8 cellular contexts compared by ENCODE assay signal in the genomic region with DNA sequence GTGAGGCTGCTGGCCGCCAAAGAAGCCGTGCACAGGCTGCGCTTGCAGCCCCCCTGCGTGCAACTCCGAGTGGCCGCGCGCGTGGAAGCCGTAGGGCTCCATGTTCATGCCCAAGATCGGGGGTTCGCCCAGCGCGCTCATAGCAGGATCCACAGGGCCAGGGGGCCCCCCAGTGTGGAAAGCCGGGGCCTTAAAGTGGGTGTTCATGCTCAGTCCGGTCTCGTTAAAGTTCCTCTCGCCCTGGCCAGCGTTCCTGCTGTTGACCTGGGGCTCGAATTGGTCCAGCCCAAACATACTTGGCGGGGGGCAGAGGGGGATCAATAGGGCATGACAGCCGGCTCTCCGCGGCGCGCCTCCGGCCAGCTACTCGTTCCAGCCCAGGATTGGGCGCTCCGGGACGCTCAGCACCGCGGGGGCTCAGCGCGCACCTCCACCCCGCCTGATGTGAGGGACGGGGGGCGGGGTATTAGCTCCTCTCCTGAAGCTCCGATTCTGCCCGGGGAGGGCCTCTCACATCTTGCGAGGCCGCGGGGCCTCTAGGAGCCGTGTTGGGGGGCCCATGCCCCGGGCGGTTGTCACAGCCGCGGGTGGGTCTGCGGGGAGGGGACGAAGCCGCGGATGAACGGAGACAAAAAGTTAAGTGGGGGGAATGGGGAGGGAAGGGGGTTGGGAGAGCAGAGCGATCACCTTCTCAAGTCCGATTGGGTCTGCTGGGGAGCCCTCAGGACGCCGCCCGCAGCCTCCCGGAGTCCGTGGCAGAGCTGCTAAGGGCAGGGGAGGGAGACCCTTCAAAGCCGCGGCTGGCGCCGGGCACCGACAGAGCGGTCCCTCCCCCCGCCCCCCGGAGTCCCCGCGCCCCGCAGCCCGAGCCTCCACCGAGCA. TPM values are rescaled to one million over a fixed set of nuclear protein-coding genes. Genes with fewer than 3 reads are reported as not detected.
DNase-seq lines count a peak whose midpoint lies in the region; ATAC-seq and TF ChIP-seq lines count a peak whose summit lies in the region.

No MANE protein-coding gene starts in this region.

- no peaks in the 10 kb centered on the region for H3K9me3 ChIP-seq in SK-N-SH

- H3K4me3 ChIP-seq in SK-N-SH (ENCODE audit: low read depth in 2 of 2, low read length in 1 of 2): peak overlapping the region; percentile 61 to 71

- H3K4me1 ChIP-seq in SK-N-SH (ENCODE audit: control insufficient read depth in 1 of 2, insufficient read depth in 2 of 2, low read depth in 1 of 2, low read length in 1 of 2): peaks cover 0 to 6% of the 10 kb centered on the region in 2 experiments; a peak in 1 of 4 replicates

- no peaks in the 10 kb centered on the region for H3K9me2 ChIP-seq in SK-N-SH

- no peak for ATAC-seq in GM21576 (IDR thresholded peaks at IDR 0.05; ENCODE audit: unreplicated experiment)

- H3K27ac ChIP-seq in SK-N-SH (ENCODE audit: low read depth in 2 of 2, low read length in 1 of 2): no peak overlapping the region

- DNase-seq in Calu3: peak; percentile 9
- DNase-seq in SK-N-SH: peak; percentile 70
- peak; percentile 35 for DNase-seq in glomerular visceral epithelial cell (ENCODE audit: extremely low spot score)
- no peak for DNase-seq in progenitor cell of endocrine pancreas (ENCODE audit: low spot score, unreplicated experiment)
- DNase-seq in MV-4-11 (lab: John Stamatoyannopoulos, UW): no peak
- DNase-seq in NK-92 treated with Interleukin-12 subunit alpha and Interleukin-12 subunit beta, amount 100 ng/mL, for 24 hours (lab: John Stamatoyannopoulos, UW): no peak
- DNase-seq in NCI-H187 treated with DMSO at 0.1 percent for 48 hours (lab: John Stamatoyannopoulos, UW): no peak

- H3K4me1 Mint-ChIP-seq in Calu3 (ENCODE audit: low read depth, unreplicated experiment) (peaks cover 18% of the 10 kb centered on the region), progenitor cell of endocrine pancreas (ENCODE audit: low read depth) (peaks cover 14% of the 10 kb centered on the region)

- peaks cover 5% of the 10 kb centered on the region for H3F3A ChIP-seq in SK-N-SH (replicated peaks; ENCODE audit: insufficient read depth)

- 6% methylated on average over 14 of the region's 73 CpGs for WGBS in SK-N-SH (ENCODE audit: low lambda C conversion rate)

- no peak overlapping the region for H3K27ac Mint-ChIP-seq in Calu3 (ENCODE audit: unreplicated experiment)
- H3K27ac Mint-ChIP-seq in progenitor cell of endocrine pancreas: no peak overlapping the region

- no peaks in the 10 kb centered on the region for H3K9me3 Mint-ChIP-seq in Calu3 (ENCODE audit: low read depth, unreplicated experiment)
- H3K9me3 Mint-ChIP-seq in progenitor cell of endocrine pancreas (ENCODE audit: low read depth): no peaks in the 10 kb centered on the region

- H3K36me3 ChIP-seq in SK-N-SH (replicated peaks in 1 of 2; ENCODE audit: control insufficient read depth in 1 of 2, insufficient read depth in 2 of 2, low read length in 1 of 2): no peaks in the 10 kb centered on the region

- H3K9ac ChIP-seq in SK-N-SH: no peak overlapping the region

- H3K4me3 Mint-ChIP-seq in Calu3 (ENCODE audit: low read depth, unreplicated experiment): peak overlapping the region; percentile 82
- H3K4me3 Mint-ChIP-seq in progenitor cell of endocrine pancreas (ENCODE audit: low read depth): peak overlapping the region; percentile 58

- peaks cover 26% of the 10 kb centered on the region for H3K36me3 Mint-ChIP-seq in Calu3 (ENCODE audit: insufficient read depth, unreplicated experiment)
- H3K36me3 Mint-ChIP-seq in progenitor cell of endocrine pancreas (ENCODE audit: insufficient read depth): peaks cover 2% of the 10 kb centered on the region

- CTCF ChIA-PET in Calu3 (lab: Charles Lee): interaction anchor here (0.6 to 0.7 kb wide), 6 partner anchors 131 to 939 kb away, joined by 3 to 8 read pairs (median 4); no protein-coding TSS in a partner anchor
- CTCF ChIA-PET in SK-N-SH (lab: Yijun Ruan, JAX): interaction anchor here (2.1 kb wide), 1 partner anchor 86 kb away, joined by 6 read pairs; no protein-coding TSS in a partner anchor

- peak overlapping the region; percentile 97 for H3K4me2 ChIP-seq in SK-N-SH

- no peak for TF ChIP-seq EP300 in SK-N-SH (IDR thresholded peaks at IDR 0.05; ENCODE audit: borderline replicate concordance in 1 of 2, low read depth in 1 of 2, low read length in 1 of 2)

- TSS peak; percentile 49 for BruUV-seq in Calu3 (replicated peaks; lab: Mats Ljungman, UMichigan)

- TF ChIP-seq RAD21 in SK-N-SH (IDR thresholded peaks at IDR 0.05; ENCODE audit: low read length): no peak

- H3K27me3 Mint-ChIP-seq in Calu3 (ENCODE audit: unreplicated experiment) (peaks cover 7% of the 10 kb centered on the region), progenitor cell of endocrine pancreas (peaks cover 41% of the 10 kb centered on the region)

- no peak for TF ChIP-seq CTCF in Calu3 (IDR thresholded peaks at IDR 0.05; ENCODE audit: unreplicated experiment)
- no peak for TF ChIP-seq CTCF in SK-N-SH (IDR thresholded peaks at IDR 0.05)
- TF ChIP-seq CTCF in progenitor cell of endocrine pancreas (IDR thresholded peaks at IDR 0.05; ENCODE audit: unreplicated experiment): no peak

- POLR2A ChIA-PET in SK-N-SH (lab: Yijun Ruan, JAX): interaction anchor here (1.1 to 1.5 kb wide), 2 partner anchors 42 to 52 kb away, joined by 3 read pairs; no protein-coding TSS in a partner anchor

- no peaks in the 10 kb centered on the region for H4K20me1 ChIP-seq in SK-N-SH (ENCODE audit: insufficient read depth)

- intact Hi-C loops in Calu3 (cut with micrococcal nuclease; ENCODE audit: unreplicated experiment): loop anchor here (10.0 kb wide), 1 partner anchor 176 kb away; no protein-coding TSS in a partner anchor

- H3K27me3 ChIP-seq in SK-N-SH (ENCODE audit: insufficient read depth): 0 out of 2 replicates have a peak, but pooled peaks cover 7% of the 10 kb centered on the region

- 0 out of 2 replicates have a peak overlapping the region, but pooled peaks have one; percentile 78 for H2AFZ ChIP-seq in SK-N-SH (ENCODE audit: low read depth)

- H3K79me2 ChIP-seq in SK-N-SH (ENCODE audit: insufficient read depth): no peaks in the 10 kb centered on the region

TF ChIP-seq in SK-N-SH, 30 proteins besides CTCF, POLR2A, EP300 and RAD21:
- no peak for TF ChIP-seq FOXJ3 (CRISPR knock-in tag; IDR thresholded peaks at IDR 0.05)
- TF ChIP-seq, protein P1, sequence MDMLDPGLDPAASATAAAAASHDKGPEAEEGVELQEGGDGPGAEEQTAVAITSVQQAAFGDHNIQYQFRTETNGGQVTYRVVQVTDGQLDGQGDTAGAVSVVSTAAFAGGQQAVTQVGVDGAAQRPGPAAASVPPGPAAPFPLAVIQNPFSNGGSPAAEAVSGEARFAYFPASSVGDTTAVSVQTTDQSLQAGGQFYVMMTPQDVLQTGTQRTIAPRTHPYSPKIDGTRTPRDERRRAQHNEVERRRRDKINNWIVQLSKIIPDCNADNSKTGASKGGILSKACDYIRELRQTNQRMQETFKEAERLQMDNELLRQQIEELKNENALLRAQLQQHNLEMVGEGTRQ (IDR thresholded peaks at IDR 0.05; ENCODE audit: borderline replicate concordance, low read depth, low read length): no peak
- TF ChIP-seq TEAD4 (IDR thresholded peaks at IDR 0.05; ENCODE audit: borderline replicate concordance, insufficient read depth): no peak
- TF ChIP-seq, protein P2, sequence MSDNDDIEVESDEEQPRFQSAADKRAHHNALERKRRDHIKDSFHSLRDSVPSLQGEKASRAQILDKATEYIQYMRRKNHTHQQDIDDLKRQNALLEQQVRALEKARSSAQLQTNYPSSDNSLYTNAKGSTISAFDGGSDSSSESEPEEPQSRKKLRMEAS (IDR thresholded peaks at IDR 0.05; ENCODE audit: low read depth): no peak
- no peak for TF ChIP-seq JUND (IDR thresholded peaks at IDR 0.05)
- no peak for TF ChIP-seq ELF1 (IDR thresholded peaks at IDR 0.05)
- TF ChIP-seq TCF12 (IDR thresholded peaks at IDR 0.05): no peak
- TF ChIP-seq, protein P3, sequence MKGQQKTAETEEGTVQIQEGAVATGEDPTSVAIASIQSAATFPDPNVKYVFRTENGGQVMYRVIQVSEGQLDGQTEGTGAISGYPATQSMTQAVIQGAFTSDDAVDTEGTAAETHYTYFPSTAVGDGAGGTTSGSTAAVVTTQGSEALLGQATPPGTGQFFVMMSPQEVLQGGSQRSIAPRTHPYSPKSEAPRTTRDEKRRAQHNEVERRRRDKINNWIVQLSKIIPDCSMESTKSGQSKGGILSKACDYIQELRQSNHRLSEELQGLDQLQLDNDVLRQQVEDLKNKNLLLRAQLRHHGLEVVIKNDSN (IDR thresholded peaks at IDR 0.05; ENCODE audit: borderline replicate concordance, low read depth): no peak
- TF ChIP-seq CHD2 (IDR thresholded peaks at IDR 0.05; ENCODE audit: low read length, partially characterized antibody): no peak
- TF ChIP-seq GATA2 (CRISPR knock-in tag; IDR thresholded peaks at IDR 0.05): no peak
- TF ChIP-seq NFIC (IDR thresholded peaks at IDR 0.05; ENCODE audit: borderline replicate concordance): no peak
- no peak for TF ChIP-seq FOXM1 (IDR thresholded peaks at IDR 0.05; ENCODE audit: low read depth)
- TF ChIP-seq, protein P4, sequence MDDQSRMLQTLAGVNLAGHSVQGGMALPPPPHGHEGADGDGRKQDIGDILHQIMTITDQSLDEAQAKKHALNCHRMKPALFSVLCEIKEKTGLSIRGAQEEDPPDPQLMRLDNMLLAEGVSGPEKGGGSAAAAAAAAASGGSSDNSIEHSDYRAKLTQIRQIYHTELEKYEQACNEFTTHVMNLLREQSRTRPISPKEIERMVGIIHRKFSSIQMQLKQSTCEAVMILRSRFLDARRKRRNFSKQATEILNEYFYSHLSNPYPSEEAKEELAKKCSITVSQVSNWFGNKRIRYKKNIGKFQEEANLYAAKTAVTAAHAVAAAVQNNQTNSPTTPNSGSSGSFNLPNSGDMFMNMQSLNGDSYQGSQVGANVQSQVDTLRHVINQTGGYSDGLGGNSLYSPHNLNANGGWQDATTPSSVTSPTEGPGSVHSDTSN (IDR thresholded peaks at IDR 0.05): no peak
- no peak for TF ChIP-seq RFX5 (IDR thresholded peaks at IDR 0.05; ENCODE audit: low read length)
- no peak for TF ChIP-seq RCOR1 (IDR thresholded peaks at IDR 0.05; ENCODE audit: low read length)

RNA-seq across cellular contexts. Expression of a gene that starts 1.1 kb away (rescaled TPM):
- 1.7 and 2.3 TPM in 2 replicates for total RNA-seq in Calu3 (2022)
- 0.11 and 0.20 TPM in 2 replicates for polyA plus RNA-seq in SK-N-SH (2012; rRNA removed)
- 0.05 TPM in 2 replicates for polyA plus RNA-seq in SK-N-SH (2012; cell fraction: cytosol; rRNA removed)
- 0.16 and 0.33 TPM in 2 replicates for polyA plus RNA-seq in SK-N-SH (2012; cell fraction: nucleus; rRNA removed)
- total RNA-seq in progenitor cell of endocrine pancreas: 5.5 and 5.9 TPM in 2 replicates

Comparison
In these comparisons a context has a peak if more than half of its experiments do, and no peak if none do; other contexts are left out.
1. DNase-seq: peak in Calu3 (single experiment), SK-N-SH (single experiment) and glomerular visceral epithelial cell (single experiment); none in progenitor cell of endocrine pancreas (single experiment), MV-4-11 (single experiment), NK-92 treated with Interleukin-12 subunit alpha and Interleukin-12 subunit beta, amount 100 ng/mL, for 24 hours (single experiment) and NCI-H187 treated with DMSO at 0.1 percent for 48 hours (single experiment).